Comparison of ENCODE assay signal across 11 cellular contexts in genomic region chr2:112959109-112959591, GRCh38. TPM values are rescaled to one million over a fixed set of nuclear protein-coding genes. Genes with fewer than 3 reads are reported as not detected.
DNase-seq lines count a peak whose midpoint lies in the region; ATAC-seq and TF ChIP-seq lines count a peak whose summit lies in the region.
"Had no signal": no experiment of that assay in that cellular context is flagged by ENCODE, and none has a peak within 500 bp of the region (broad histone marks: within the 10 kb centered on the region; RNA-seq: fewer than 3 reads in every experiment).

No MANE protein-coding gene starts in this region.

- no peaks in the 10 kb centered on the region for H3K36me3 ChIP-seq in left ventricle myocardium inferior

- no peak for TF ChIP-seq POLR2A in erythroblast (IDR thresholded peaks at IDR 0.05; ENCODE audit: low read length)

- intact Hi-C loops in left ventricle myocardium inferior (cut with micrococcal nuclease) (no loop called here), right cardiac atrium (cut with DNase I) (loop anchor here in 1 of 4 donors (5.0 kb wide), 1 partner anchor 212 kb away; no protein-coding TSS in a partner anchor)
- intact Hi-C loops in activated T-helper 2 cell treated with anti-CD3 and anti-CD28 coated beads, Interferon-gamma antibody, Interleukin-2, Interleukin-4, amounts not matched to agents 10 μg/mL and 5 μg/mL and 100 μg/mL, durations not matched to agents 14 hours and 24 hours and 36 hours (cut with micrococcal nuclease), result no loop called here

- H3K9me3 ChIP-seq in left ventricle myocardium inferior (replicated peaks), result no peaks in the 10 kb centered on the region
- H3K9me3 ChIP-seq in right cardiac atrium (ENCODE audit: control insufficient read depth, low read length), result no peaks in the 10 kb centered on the region

- WGBS in right cardiac atrium, result 53% methylated on average over 9 of the region's 9 CpGs

- no peak overlapping the region for H3K27ac Mint-ChIP-seq in activated T-helper 2 cell treated with anti-CD3 and anti-CD28 coated beads, Interferon-gamma antibody, Interleukin-2, Interleukin-4, amounts not matched to agents 10 μg/mL and 5 μg/mL and 100 μg/mL, durations not matched to agents 14 hours and 24 hours and 36 hours
- no peak overlapping the region for H3K27ac Mint-ChIP-seq in activated CD8-positive, alpha-beta memory T cell treated with anti-CD3 and anti-CD28 coated beads, Interleukin-2, amount 10 ng/mL, durations not matched to agents 7 days and 5 days
- H3K27ac Mint-ChIP-seq: immature natural killer cell; stimulated activated naive B cell treated with anti-CD40 and anti-IgM and Interleukin-4, amounts not matched to agents 10 μg/mL and 1 μg/mL and 100 μg/mL, for 72 hours had no signal

- H3K27me3 ChIP-seq in left ventricle myocardium inferior (ENCODE audit: low read depth) (peaks cover 40% of the 10 kb centered on the region), right cardiac atrium (ENCODE audit: control insufficient read depth, insufficient read depth) (no peaks in the 10 kb centered on the region)

- H3K4me1 ChIP-seq in left ventricle myocardium inferior (no peaks in the 10 kb centered on the region), right cardiac atrium (ENCODE audit: control insufficient read depth, insufficient read depth, low read length) (no peaks in the 10 kb centered on the region)

- CTCF ChIA-PET in activated CD8-positive, alpha-beta memory T cell treated with anti-CD3 and anti-CD28 coated beads, Interleukin-2, amount 10 ng/mL, durations not matched to agents 7 days and 5 days (lab: Charles Lee), result interaction anchor here (0.5 to 4.3 kb wide), 19 partner anchors 11 to 232 kb away, joined by 3 to 29 read pairs (median 3); partner anchors contain the start of gene IL36G

- DNase-seq in left ventricle myocardium inferior (no peak), right cardiac atrium (no peak), OCI-M1 (lab: John Stamatoyannopoulos, UW) (peak; percentile 19), erythroblast (lab: John Stamatoyannopoulos, UW) (peak; percentile 21 to 24)
- DNase-seq in activated T-helper 2 cell treated with anti-CD3 and anti-CD28 coated beads, Interferon-gamma antibody, Interleukin-2, Interleukin-4, amounts not matched to agents 10 μg/mL and 5 μg/mL and 100 μg/mL, durations not matched to agents 14 hours and 24 hours and 36 hours (ENCODE audit: low spot score), result no peak
- DNase-seq in activated CD8-positive, alpha-beta memory T cell treated with anti-CD3 and anti-CD28 coated beads, Interleukin-2, amount 10 ng/mL, durations not matched to agents 7 days and 5 days, result no peak

- TF ChIP-seq CTCF in left ventricle myocardium inferior (IDR thresholded peaks at IDR 0.05; ENCODE audit: borderline replicate concordance), result peak; percentile 7

- H3K36me3 Mint-ChIP-seq in activated T-helper 2 cell treated with anti-CD3 and anti-CD28 coated beads, Interferon-gamma antibody, Interleukin-2, Interleukin-4, amounts not matched to agents 10 μg/mL and 5 μg/mL and 100 μg/mL, durations not matched to agents 14 hours and 24 hours and 36 hours (ENCODE audit: low read depth), result no peaks in the 10 kb centered on the region
- no peaks in the 10 kb centered on the region for H3K36me3 Mint-ChIP-seq in activated CD8-positive, alpha-beta memory T cell treated with anti-CD3 and anti-CD28 coated beads, Interleukin-2, amount 10 ng/mL, durations not matched to agents 7 days and 5 days
- H3K36me3 Mint-ChIP-seq: immature natural killer cell; stimulated activated naive B cell treated with anti-CD40 and anti-IgM and Interleukin-4, amounts not matched to agents 10 μg/mL and 1 μg/mL and 100 μg/mL, for 72 hours had no signal

- no peak overlapping the region for H3K27ac ChIP-seq in left ventricle myocardium inferior (replicated peaks)
- no peak overlapping the region for H3K27ac ChIP-seq in right cardiac atrium (ENCODE audit: low read length)

- ATAC-seq in right cardiac atrium (no peak), HG02981 (IDR thresholded peaks at IDR 0.05; ENCODE audit: unreplicated experiment) (no peak), HG03108 (IDR thresholded peaks at IDR 0.05; ENCODE audit: unreplicated experiment) (no peak)
- no peak for ATAC-seq in activated CD8-positive, alpha-beta memory T cell treated with anti-CD3 and anti-CD28 coated beads, Interleukin-2, amount 10 ng/mL, durations not matched to agents 7 days and 5 days

- H3K27me3 Mint-ChIP-seq in activated T-helper 2 cell treated with anti-CD3 and anti-CD28 coated beads, Interferon-gamma antibody, Interleukin-2, Interleukin-4, amounts not matched to agents 10 μg/mL and 5 μg/mL and 100 μg/mL, durations not matched to agents 14 hours and 24 hours and 36 hours (ENCODE audit: low read depth), result peaks cover 16% of the 10 kb centered on the region
- peaks cover 17% of the 10 kb centered on the region for H3K27me3 Mint-ChIP-seq in activated CD8-positive, alpha-beta memory T cell treated with anti-CD3 and anti-CD28 coated beads, Interleukin-2, amount 10 ng/mL, durations not matched to agents 7 days and 5 days
- H3K27me3 Mint-ChIP-seq: stimulated activated naive B cell treated with anti-CD40 and anti-IgM and Interleukin-4, amounts not matched to agents 10 μg/mL and 1 μg/mL and 100 μg/mL, for 72 hours had no signal

- H3K4me3 Mint-ChIP-seq in activated T-helper 2 cell treated with anti-CD3 and anti-CD28 coated beads, Interferon-gamma antibody, Interleukin-2, Interleukin-4, amounts not matched to agents 10 μg/mL and 5 μg/mL and 100 μg/mL, durations not matched to agents 14 hours and 24 hours and 36 hours (ENCODE audit: low read depth), result no peak overlapping the region
- H3K4me3 Mint-ChIP-seq in activated CD8-positive, alpha-beta memory T cell treated with anti-CD3 and anti-CD28 coated beads, Interleukin-2, amount 10 ng/mL, durations not matched to agents 7 days and 5 days, result no peak overlapping the region
- H3K4me3 Mint-ChIP-seq: immature natural killer cell; stimulated activated naive B cell treated with anti-CD40 and anti-IgM and Interleukin-4, amounts not matched to agents 10 μg/mL and 1 μg/mL and 100 μg/mL, for 72 hours had no signal

- H3K4me1 Mint-ChIP-seq in activated T-helper 2 cell treated with anti-CD3 and anti-CD28 coated beads, Interferon-gamma antibody, Interleukin-2, Interleukin-4, amounts not matched to agents 10 μg/mL and 5 μg/mL and 100 μg/mL, durations not matched to agents 14 hours and 24 hours and 36 hours (ENCODE audit: low read depth), result peaks cover 1% of the 10 kb centered on the region
- H3K4me1 Mint-ChIP-seq in activated CD8-positive, alpha-beta memory T cell treated with anti-CD3 and anti-CD28 coated beads, Interleukin-2, amount 10 ng/mL, durations not matched to agents 7 days and 5 days, result no peaks in the 10 kb centered on the region
- H3K4me1 Mint-ChIP-seq: immature natural killer cell; stimulated activated naive B cell treated with anti-CD40 and anti-IgM and Interleukin-4, amounts not matched to agents 10 μg/mL and 1 μg/mL and 100 μg/mL, for 72 hours had no signal

- H3K4me3 ChIP-seq in left ventricle myocardium inferior (no peak overlapping the region), right cardiac atrium (ENCODE audit: low read length) (no peak overlapping the region)

- no peaks in the 10 kb centered on the region for H3K9me3 Mint-ChIP-seq in activated T-helper 2 cell treated with anti-CD3 and anti-CD28 coated beads, Interferon-gamma antibody, Interleukin-2, Interleukin-4, amounts not matched to agents 10 μg/mL and 5 μg/mL and 100 μg/mL, durations not matched to agents 14 hours and 24 hours and 36 hours
- no peaks in the 10 kb centered on the region for H3K9me3 Mint-ChIP-seq in activated CD8-positive, alpha-beta memory T cell treated with anti-CD3 and anti-CD28 coated beads, Interleukin-2, amount 10 ng/mL, durations not matched to agents 7 days and 5 days (ENCODE audit: low read depth)
- H3K9me3 Mint-ChIP-seq: immature natural killer cell; stimulated activated naive B cell treated with anti-CD40 and anti-IgM and Interleukin-4, amounts not matched to agents 10 μg/mL and 1 μg/mL and 100 μg/mL, for 72 hours had no signal

RNA-seq across cellular contexts. Expression of gene IL36G, which starts 18.7 kb away (rescaled TPM):
- total RNA-seq in left ventricle myocardium inferior (not detected), right cardiac atrium (not detected)
- polyA plus RNA-seq in right cardiac atrium, result not detected
- total RNA-seq in activated T-helper 2 cell treated with anti-CD3 and anti-CD28 coated beads, Interferon-gamma antibody, Interleukin-2, Interleukin-4, amounts not matched to agents 10 μg/mL and 5 μg/mL and 100 μg/mL, durations not matched to agents 14 hours and 24 hours and 36 hours, result not detected in 2 replicates
- not detected for total RNA-seq in activated CD8-positive, alpha-beta memory T cell treated with anti-CD3 and anti-CD28 coated beads, Interleukin-2, amount 10 ng/mL, durations not matched to agents 7 days and 5 days
- polyA plus RNA-seq: BJ, immature natural killer cell had no signal

RNA-seq across cellular contexts. Expression of gene IL36A, which starts 46.1 kb away (rescaled TPM):
- not detected for total RNA-seq in left ventricle myocardium inferior
- total RNA-seq in right cardiac atrium, result not detected
- polyA plus RNA-seq in right cardiac atrium, result not detected
- 0.34 TPM in 1 of 2 replicates, not detected in the other for total RNA-seq in activated T-helper 2 cell treated with anti-CD3 and anti-CD28 coated beads, Interferon-gamma antibody, Interleukin-2, Interleukin-4, amounts not matched to agents 10 μg/mL and 5 μg/mL and 100 μg/mL, durations not matched to agents 14 hours and 24 hours and 36 hours
- total RNA-seq in activated CD8-positive, alpha-beta memory T cell treated with anti-CD3 and anti-CD28 coated beads, Interleukin-2, amount 10 ng/mL, durations not matched to agents 7 days and 5 days, result under 1 TPM in 1 of 2 experiments, not detected in 1; 0.42 TPM
- polyA plus RNA-seq: BJ, immature natural killer cell had no signal

RNA-seq across cellular contexts. Expression of gene IL37, which starts 48.2 kb away (rescaled TPM):
- total RNA-seq in left ventricle myocardium inferior (not detected), right cardiac atrium (not detected)
- polyA plus RNA-seq in right cardiac atrium, result not detected
- not detected in 2 replicates for total RNA-seq in activated T-helper 2 cell treated with anti-CD3 and anti-CD28 coated beads, Interferon-gamma antibody, Interleukin-2, Interleukin-4, amounts not matched to agents 10 μg/mL and 5 μg/mL and 100 μg/mL, durations not matched to agents 14 hours and 24 hours and 36 hours
- not detected for total RNA-seq in activated CD8-positive, alpha-beta memory T cell treated with anti-CD3 and anti-CD28 coated beads, Interleukin-2, amount 10 ng/mL, durations not matched to agents 7 days and 5 days
- polyA plus RNA-seq: BJ, immature natural killer cell had no signal

Comparison
In these comparisons a context has a peak if more than half of its experiments do, and no peak if none do; other contexts are left out.
1. DNase-seq: peak in OCI-M1 (single experiment) and erythroblast (2 of 2); none in left ventricle myocardium inferior (single experiment), right cardiac atrium (0 of 3), activated T-helper 2 cell treated with anti-CD3 and anti-CD28 coated beads, Interferon-gamma antibody, Interleukin-2, Interleukin-4, amounts not matched to agents 10 μg/mL and 5 μg/mL and 100 μg/mL, durations not matched to agents 14 hours and 24 hours and 36 hours (single experiment) and activated CD8-positive, alpha-beta memory T cell treated with anti-CD3 and anti-CD28 coated beads, Interleukin-2, amount 10 ng/mL, durations not matched to agents 7 days and 5 days (single experiment).